Comparison of ENCODE assay signal across 17 cellular contexts in the genomic region with DNA sequence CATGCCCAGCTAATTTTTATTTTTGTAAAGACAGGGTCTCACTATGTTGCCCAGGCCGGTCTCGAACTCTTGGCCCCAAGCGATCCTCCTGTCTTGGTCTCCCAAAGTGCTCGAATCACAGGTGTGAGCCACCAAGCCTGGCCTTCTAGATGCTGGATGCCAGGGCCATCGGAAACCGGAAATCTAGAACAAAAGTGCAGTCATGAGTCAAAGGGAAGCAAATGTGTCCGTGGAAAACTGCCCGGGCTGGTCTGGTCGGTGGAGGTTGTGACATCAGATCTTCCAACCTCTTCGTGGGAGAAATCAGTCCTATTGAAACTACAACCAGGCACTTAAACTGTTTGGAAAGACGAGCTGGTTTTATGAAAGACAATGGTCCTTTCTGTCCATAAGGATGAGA.
"Had no signal": no experiment of that assay in that cellular context is flagged by ENCODE, and none has a peak within 500 bp of the region (broad histone marks: within the 10 kb centered on the region; RNA-seq: fewer than 3 reads in every experiment).

No MANE protein-coding gene starts in this region.

- H3K36me3 ChIP-seq: breast epithelium, neural progenitor cell, pancreas had no signal

- FAIRE-seq: islet of Langerhans, pancreas had no signal

- H3K27me3 ChIP-seq: breast epithelium, neural progenitor cell, pancreas had no signal

- DNase-seq: activated CD4-positive, alpha-beta T cell treated with anti-CD3 and anti-CD28 coated beads, Interleukin-2, amount 50 U/mL, for 4 hours; activated CD4-positive, CD25-positive, alpha-beta regulatory T cell treated with anti-CD3 and anti-CD28 coated beads, Interleukin-2, amount 50 U/mL, for 72 hours; activated naive CD4-positive, alpha-beta T cell treated with Interleukin-2 at 50 U/mL for 16 hours; activated T-cell treated with anti-CD3 and anti-CD28 coated beads for 4 hours; aorta; cerebellar nuclear complex; effector CD8-positive, alpha-beta T cell; foreskin melanocyte; naive B cell; pancreas; stimulated activated naive CD8-positive, alpha-beta T cell treated with anti-CD3 and anti-CD28 coated beads, Interleukin-15, amount 100 ng/mL, for 72 hours; T-helper 9 cell had no signal

- H3K9ac ChIP-seq: neural progenitor cell had no signal

- H3K27ac ChIP-seq: breast epithelium, neural progenitor cell, pancreas had no signal

- H3K9me3 ChIP-seq: pancreas had no signal

- H3K4me1 ChIP-seq: breast epithelium, neural progenitor cell, pancreas had no signal

- H3K4me3 Mint-ChIP-seq: neural progenitor cell; stimulated activated naive CD8-positive, alpha-beta T cell treated with anti-CD3 and anti-CD28 coated beads, Interleukin-15, amount 100 ng/mL, for 72 hours had no signal

- H3K27me3 Mint-ChIP-seq: stimulated activated naive CD8-positive, alpha-beta T cell treated with anti-CD3 and anti-CD28 coated beads, Interleukin-15, amount 100 ng/mL, for 72 hours had no signal

- H2AFZ ChIP-seq: neural progenitor cell had no signal

- H3K9me3 Mint-ChIP-seq: neural progenitor cell had no signal

- H3K36me3 Mint-ChIP-seq: naive B cell, neural progenitor cell had no signal

- H3K4me1 Mint-ChIP-seq: naive B cell; neural progenitor cell; stimulated activated naive CD8-positive, alpha-beta T cell treated with anti-CD3 and anti-CD28 coated beads, Interleukin-15, amount 100 ng/mL, for 72 hours had no signal

- ATAC-seq: left lobe of liver; pancreas; sciatic nerve; stimulated activated naive CD8-positive, alpha-beta T cell treated with anti-CD3 and anti-CD28 coated beads, Interleukin-15, amount 100 ng/mL, for 72 hours had no signal

- H3K4me3 ChIP-seq: breast epithelium, neural progenitor cell, pancreas had no signal

- H3K27ac Mint-ChIP-seq: neural progenitor cell; stimulated activated naive CD8-positive, alpha-beta T cell treated with anti-CD3 and anti-CD28 coated beads, Interleukin-15, amount 100 ng/mL, for 72 hours had no signal

- H3K4me2 ChIP-seq: neural progenitor cell had no signal
